8 cellular contexts compared by ENCODE assay signal in the genomic region with DNA sequence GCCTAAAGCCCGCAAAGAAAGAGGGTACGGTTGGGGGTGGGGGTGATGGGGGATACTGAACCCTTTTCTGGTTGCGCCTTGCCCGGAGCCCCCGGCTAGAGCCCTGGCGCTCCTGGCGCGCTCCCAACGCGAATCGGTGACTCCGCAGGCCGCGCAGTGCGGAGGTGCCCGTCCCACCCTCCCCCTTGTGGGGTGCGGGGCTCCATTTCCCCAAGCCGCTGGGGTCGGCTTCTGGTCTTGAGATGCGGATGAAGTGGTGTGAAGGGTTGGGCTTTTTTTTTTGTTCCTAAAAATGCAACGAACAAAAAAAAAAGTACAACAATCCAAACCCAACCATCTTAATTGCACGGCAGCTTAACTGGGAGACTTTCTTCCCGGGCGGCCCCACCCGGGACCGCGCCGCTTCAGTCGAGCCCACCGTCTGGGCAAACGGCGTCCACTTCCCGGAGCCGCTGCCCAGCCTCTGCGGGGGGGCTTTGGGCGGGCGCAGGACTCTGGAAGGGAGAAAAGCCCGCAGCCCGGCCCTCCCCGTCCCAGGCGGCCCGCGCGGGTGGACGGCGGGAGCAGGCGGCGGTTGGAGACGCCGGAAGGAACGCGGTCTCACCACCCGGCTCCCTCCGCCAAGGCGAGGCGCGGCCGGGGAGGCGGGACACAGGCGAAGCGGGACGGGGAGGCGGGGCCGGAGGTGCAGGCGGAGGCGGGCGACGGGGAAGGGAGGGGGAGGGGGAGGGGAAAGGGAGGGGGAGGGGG. TPM values are rescaled to one million over a fixed set of nuclear protein-coding genes. Genes with fewer than 3 reads are reported as not detected.
DNase-seq lines count a peak whose midpoint lies in the region; ATAC-seq and FAIRE-seq lines count a peak whose summit lies in the region.

No MANE protein-coding gene starts in this region.

- peaks cover 31% of the 10 kb centered on the region for H3K36me3 Mint-ChIP-seq in activated T-helper 1 cell treated with anti-CD3 and anti-CD28 coated beads, Interleukin-12 subunit alpha, Interleukin-12 subunit beta, Interleukin-2, Interleukin-4 antibody, amounts not matched to agents 30 ng/mL and 10 ng/mL and 1 ng/mL, durations not matched to agents 14 hours and 24 hours and 36 hours (ENCODE audit: low read depth)
- peaks cover 0 to 25% (median 6%) of the 10 kb centered on the region in 5 donors for H3K36me3 Mint-ChIP-seq in naive thymus-derived CD4-positive, alpha-beta T cell

- CTCF ChIA-PET in naive thymus-derived CD4-positive, alpha-beta T cell (lab: Charles Lee): interaction anchor here (0.5 to 2.4 kb wide), 7 partner anchors 18 to 916 kb away, joined by 3 to 22 read pairs (median 14); a partner anchor contains a TSS

- peaks cover 0 to 18% (median 5%) of the 10 kb centered on the region in 3 experiments for H3K36me3 ChIP-seq in naive thymus-derived CD4-positive, alpha-beta T cell (ENCODE audit: control insufficient read depth in 2 of 3, insufficient read depth in 3 of 3, low read length in 3 of 3)

- no peaks in the 10 kb centered on the region for H3K9me3 Mint-ChIP-seq in activated T-helper 1 cell treated with anti-CD3 and anti-CD28 coated beads, Interleukin-12 subunit alpha, Interleukin-12 subunit beta, Interleukin-2, Interleukin-4 antibody, amounts not matched to agents 30 ng/mL and 10 ng/mL and 1 ng/mL, durations not matched to agents 14 hours and 24 hours and 36 hours
- H3K9me3 Mint-ChIP-seq in naive thymus-derived CD4-positive, alpha-beta T cell: no peaks in the 10 kb centered on the region

- H3K4me1 ChIP-seq in naive thymus-derived CD4-positive, alpha-beta T cell (ENCODE audit: control insufficient read depth in 2 of 2, insufficient read depth in 2 of 2, low read length in 2 of 2): peaks cover 25 to 31% of the 10 kb centered on the region in 2 donors

- H3K4me1 Mint-ChIP-seq in activated T-helper 1 cell treated with anti-CD3 and anti-CD28 coated beads, Interleukin-12 subunit alpha, Interleukin-12 subunit beta, Interleukin-2, Interleukin-4 antibody, amounts not matched to agents 30 ng/mL and 10 ng/mL and 1 ng/mL, durations not matched to agents 14 hours and 24 hours and 36 hours (ENCODE audit: low read depth): peaks cover 46% of the 10 kb centered on the region
- peaks cover 16 to 48% (median 43%) of the 10 kb centered on the region in 7 donors for H3K4me1 Mint-ChIP-seq in naive thymus-derived CD4-positive, alpha-beta T cell

- peak; percentile 78 for FAIRE-seq in HTR-8/SVneo (lab: Jason Lieb, UNC)

- intact Hi-C loops in activated T-helper 1 cell treated with anti-CD3 and anti-CD28 coated beads, Interleukin-12 subunit alpha, Interleukin-12 subunit beta, Interleukin-2, Interleukin-4 antibody, amounts not matched to agents 30 ng/mL and 10 ng/mL and 1 ng/mL, durations not matched to agents 14 hours and 24 hours and 36 hours (cut with micrococcal nuclease): loop anchor here (1.0 to 5.0 kb wide), 7 partner anchors 20 to 806 kb away; no protein-coding TSS in a partner anchor
- intact Hi-C loops in naive thymus-derived CD4-positive, alpha-beta T cell (cut with micrococcal nuclease): loop anchor here (1.0 to 10.0 kb wide), 17 partner anchors 20 to 1960 kb away; a partner anchor contains a TSS

- H3K9me3 ChIP-seq in naive thymus-derived CD4-positive, alpha-beta T cell (ENCODE audit: control insufficient read depth in 2 of 3, low read length in 3 of 3): no peaks in the 10 kb centered on the region

- POLR2A ChIA-PET in naive thymus-derived CD4-positive, alpha-beta T cell (lab: Charles Lee): interaction anchor here (0.7 to 5.6 kb wide), 18 partner anchors 10 to 914 kb away, joined by 3 to 119 read pairs (median 7); a partner anchor contains a TSS

- H3K4me3 ChIP-seq in naive thymus-derived CD4-positive, alpha-beta T cell (ENCODE audit: low read length): peak overlapping the region; percentile 69

- no peaks in the 10 kb centered on the region for H3K27me3 ChIP-seq in naive thymus-derived CD4-positive, alpha-beta T cell (ENCODE audit: control insufficient read depth in 2 of 2, insufficient read depth in 2 of 2, low read length in 2 of 2)

- ATAC-seq in GM19467 (IDR thresholded peaks at IDR 0.05; ENCODE audit: unreplicated experiment): peak; percentile 53
- ATAC-seq in naive thymus-derived CD4-positive, alpha-beta T cell: peak; percentile 77

- peak overlapping the region; percentile 64 for H3K27ac Mint-ChIP-seq in activated T-helper 1 cell treated with anti-CD3 and anti-CD28 coated beads, Interleukin-12 subunit alpha, Interleukin-12 subunit beta, Interleukin-2, Interleukin-4 antibody, amounts not matched to agents 30 ng/mL and 10 ng/mL and 1 ng/mL, durations not matched to agents 14 hours and 24 hours and 36 hours
- H3K27ac Mint-ChIP-seq in naive thymus-derived CD4-positive, alpha-beta T cell: peak overlapping the region; percentile 50 to 87 (median 82)

- H3K4me3 Mint-ChIP-seq in activated T-helper 1 cell treated with anti-CD3 and anti-CD28 coated beads, Interleukin-12 subunit alpha, Interleukin-12 subunit beta, Interleukin-2, Interleukin-4 antibody, amounts not matched to agents 30 ng/mL and 10 ng/mL and 1 ng/mL, durations not matched to agents 14 hours and 24 hours and 36 hours: peak overlapping the region; percentile 77
- peak overlapping the region; percentile 72 to 95 (median 83) for H3K4me3 Mint-ChIP-seq in naive thymus-derived CD4-positive, alpha-beta T cell

- H3K27me3 Mint-ChIP-seq in activated T-helper 1 cell treated with anti-CD3 and anti-CD28 coated beads, Interleukin-12 subunit alpha, Interleukin-12 subunit beta, Interleukin-2, Interleukin-4 antibody, amounts not matched to agents 30 ng/mL and 10 ng/mL and 1 ng/mL, durations not matched to agents 14 hours and 24 hours and 36 hours (ENCODE audit: insufficient read depth): no peaks in the 10 kb centered on the region
- no peaks in the 10 kb centered on the region for H3K27me3 Mint-ChIP-seq in naive thymus-derived CD4-positive, alpha-beta T cell

- H3K27ac ChIP-seq in naive thymus-derived CD4-positive, alpha-beta T cell (ENCODE audit: low read depth, low read length): peak overlapping the region; percentile 69

- DNase-seq in COLO668 (lab: John Stamatoyannopoulos, UW; ENCODE audit: unreplicated experiment) (peak; percentile 99), HTR-8/SVneo (ENCODE audit: insufficient read length, low spot score) (peak; percentile 69), RKO (ENCODE audit: low spot score) (peak; percentile 88), fibroblast of gingiva (ENCODE audit: low read depth) (peak; percentile 97)
- DNase-seq in activated T-helper 1 cell treated with anti-CD3 and anti-CD28 coated beads, Interleukin-12 subunit alpha, Interleukin-12 subunit beta, Interleukin-2, Interleukin-4 antibody, amounts not matched to agents 30 ng/mL and 10 ng/mL and 1 ng/mL, durations not matched to agents 14 hours and 24 hours and 36 hours (ENCODE audit: low spot score): peak; percentile 86
- DNase-seq in naive thymus-derived CD4-positive, alpha-beta T cell: peak; percentile 69 to 92 (median 78)
- DNase-seq in stimulated activated CD8-positive, alpha-beta memory T cell treated with anti-CD3 and anti-CD28 coated beads, Interleukin-7, amount 100 ng/mL, for 48 hours (ENCODE audit: extremely low read depth in 1 of 2, low read depth in 1 of 2): peak; percentile 66 to 77

RNA-seq across cellular contexts. Expression of a gene that starts 0.5 kb away (rescaled TPM):
- 14.7 and 16.5 TPM in 2 replicates for total RNA-seq in activated T-helper 1 cell treated with anti-CD3 and anti-CD28 coated beads, Interleukin-12 subunit alpha, Interleukin-12 subunit beta, Interleukin-2, Interleukin-4 antibody, amounts not matched to agents 30 ng/mL and 10 ng/mL and 1 ng/mL, durations not matched to agents 14 hours and 24 hours and 36 hours
- 10 to 100 TPM; 18.3 to 27.1 (median 21.8) TPM for total RNA-seq in naive thymus-derived CD4-positive, alpha-beta T cell
- polyA plus RNA-seq in naive thymus-derived CD4-positive, alpha-beta T cell: 10 to 100 TPM in 1 of 2 donors, 1 to 10 TPM in 1; 9.0 to 17.2 TPM

RNA-seq across cellular contexts. Expression of a gene that starts 18.9 kb away (rescaled TPM):
- total RNA-seq in activated T-helper 1 cell treated with anti-CD3 and anti-CD28 coated beads, Interleukin-12 subunit alpha, Interleukin-12 subunit beta, Interleukin-2, Interleukin-4 antibody, amounts not matched to agents 30 ng/mL and 10 ng/mL and 1 ng/mL, durations not matched to agents 14 hours and 24 hours and 36 hours: 0.34 and 0.86 TPM in 2 replicates
- under 1 TPM; 0.29 to 0.97 (median 0.50) TPM for total RNA-seq in naive thymus-derived CD4-positive, alpha-beta T cell
- under 1 TPM; 0.59 to 0.64 TPM for polyA plus RNA-seq in naive thymus-derived CD4-positive, alpha-beta T cell

Comparison
In these comparisons a context has a peak if more than half of its experiments do, and no peak if none do; other contexts are left out.
1. Peak in every context shown above with its lines: DNase-seq, ATAC-seq, H3K4me3 ChIP-seq and H3K27ac ChIP-seq.